Comparison of ENCODE assay signal across 31 cellular contexts in genomic region chr1:2967881-2968280, GRCh38. TPM values are rescaled to one million over a fixed set of nuclear protein-coding genes. Genes with fewer than 3 reads are reported as not detected.
"Had no signal": no experiment of that assay in that cellular context is flagged by ENCODE, and none has a peak within 500 bp of the region (broad histone marks: within the 10 kb centered on the region; RNA-seq: fewer than 3 reads in every experiment).

No MANE protein-coding gene starts in this region.

- H3K4me1 ChIP-seq: gastrocnemius medialis, psoas muscle, SJSA1 had no signal

- H3K27ac ChIP-seq: cardiac muscle cell, gastrocnemius medialis, psoas muscle, SJSA1, testis had no signal

- DNase-seq: activated CD4-positive, alpha-beta T cell treated with anti-CD3 and anti-CD28 coated beads for 36 hours; activated CD4-positive, alpha-beta T cell treated with anti-CD3 and anti-CD28 coated beads, Interleukin-2, amount 50 U/mL, for 4 hours; activated CD8-positive, alpha-beta memory T cell treated with anti-CD3 and anti-CD28 coated beads for 24 hours; activated naive CD4-positive, alpha-beta T cell treated with anti-CD3 and anti-CD28 coated beads, Interleukin-2, amount 10 ng/mL, durations not matched to agents 7 days and 5 days; activated T-cell treated with anti-CD3 and anti-CD28 coated beads, Interleukin-2, amount 50 U/mL, for 48 hours; effector memory CD8-positive, alpha-beta T cell; gastrocnemius medialis; left colon; mesenchymal stem cell; stimulated activated CD4-positive, alpha-beta T cell treated with anti-CD3 and anti-CD28 coated beads, Interleukin-15, amount 100 ng/mL, for 24 hours; T1000; testis had no signal

- H3K4me3 ChIP-seq: cardiac muscle cell, esophagus muscularis mucosa, gastrocnemius medialis, mucosa of descending colon, psoas muscle, SJSA1, testis had no signal

- H3K36me3 ChIP-seq: cardiac muscle cell, esophagus muscularis mucosa, gastrocnemius medialis, SJSA1, stomach had no signal

- H3K9me3 ChIP-seq: esophagus muscularis mucosa, gastrocnemius medialis, mucosa of descending colon, psoas muscle, SJSA1, stomach, testis had no signal

- H3K27me3 Mint-ChIP-seq: activated CD4-positive, alpha-beta T cell treated with anti-CD3 and anti-CD28 coated beads for 36 hours; stimulated activated memory B cell treated with anti-CD40 and anti-IgM and Interleukin-4, amounts not matched to agents 10 μg/mL and 1 μg/mL and 100 μg/mL, for 72 hours had no signal

- H3K9me3 Mint-ChIP-seq: activated naive CD4-positive, alpha-beta T cell treated with anti-CD3 and anti-CD28 coated beads, Interleukin-2, amount 10 ng/mL, durations not matched to agents 7 days and 5 days; effector memory CD8-positive, alpha-beta T cell; stimulated activated memory B cell treated with anti-CD40 and anti-IgM and Interleukin-4, amounts not matched to agents 10 μg/mL and 1 μg/mL and 100 μg/mL, for 72 hours; T-helper 1 cell treated with Interleukin-12 subunit alpha and Interleukin-12 subunit beta and Interleukin-4 antibody, amounts not matched to agents 30 μg/mL and 1 μg/mL, for 36 hours had no signal

- H3K4me1 Mint-ChIP-seq: activated CD4-positive, alpha-beta T cell treated with anti-CD3 and anti-CD28 coated beads for 36 hours; activated naive CD4-positive, alpha-beta T cell treated with anti-CD3 and anti-CD28 coated beads, Interleukin-2, amount 10 ng/mL, durations not matched to agents 7 days and 5 days; neural crest cell; stimulated activated memory B cell treated with anti-CD40 and anti-IgM and Interleukin-4, amounts not matched to agents 10 μg/mL and 1 μg/mL and 100 μg/mL, for 72 hours; WTC11 had no signal

- FAIRE-seq: colon, endothelial cell of umbilical vein, islet of Langerhans, small intestine had no signal

- H3K4me3 Mint-ChIP-seq: activated CD4-positive, alpha-beta T cell treated with anti-CD3 and anti-CD28 coated beads for 36 hours; activated naive CD4-positive, alpha-beta T cell treated with anti-CD3 and anti-CD28 coated beads, Interleukin-2, amount 10 ng/mL, durations not matched to agents 7 days and 5 days; effector memory CD8-positive, alpha-beta T cell; neural crest cell; stimulated activated memory B cell treated with anti-CD40 and anti-IgM and Interleukin-4, amounts not matched to agents 10 μg/mL and 1 μg/mL and 100 μg/mL, for 72 hours; T-helper 1 cell treated with Interleukin-12 subunit alpha and Interleukin-12 subunit beta and Interleukin-4 antibody, amounts not matched to agents 30 μg/mL and 1 μg/mL, for 36 hours; WTC11 had no signal

- H3K27ac Mint-ChIP-seq: activated CD4-positive, alpha-beta T cell treated with anti-CD3 and anti-CD28 coated beads for 36 hours; activated naive CD4-positive, alpha-beta T cell treated with anti-CD3 and anti-CD28 coated beads, Interleukin-2, amount 10 ng/mL, durations not matched to agents 7 days and 5 days; effector memory CD8-positive, alpha-beta T cell; stimulated activated memory B cell treated with anti-CD40 and anti-IgM and Interleukin-4, amounts not matched to agents 10 μg/mL and 1 μg/mL and 100 μg/mL, for 72 hours; T-helper 1 cell treated with Interleukin-12 subunit alpha and Interleukin-12 subunit beta and Interleukin-4 antibody, amounts not matched to agents 30 μg/mL and 1 μg/mL, for 36 hours; WTC11 had no signal

- H3K36me3 Mint-ChIP-seq: activated naive CD4-positive, alpha-beta T cell treated with anti-CD3 and anti-CD28 coated beads, Interleukin-2, amount 10 ng/mL, durations not matched to agents 7 days and 5 days; stimulated activated memory B cell treated with anti-CD40 and anti-IgM and Interleukin-4, amounts not matched to agents 10 μg/mL and 1 μg/mL and 100 μg/mL, for 72 hours had no signal

- ATAC-seq: activated CD4-positive, alpha-beta T cell treated with anti-CD3 and anti-CD28 coated beads for 36 hours; effector memory CD8-positive, alpha-beta T cell; gastrocnemius medialis; psoas muscle; right cardiac atrium; stimulated activated memory B cell treated with anti-CD40 and anti-IgM and Interleukin-4, amounts not matched to agents 10 μg/mL and 1 μg/mL and 100 μg/mL, for 72 hours; WTC11 had no signal

- H3K27me3 ChIP-seq: cardiac muscle cell, SJSA1, testis had no signal

RNA-seq across cellular contexts. Expression of gene ACTRT2, which starts 53.4 kb away (rescaled TPM):
- total RNA-seq: activated CD4-positive, alpha-beta T cell treated with anti-CD3 and anti-CD28 coated beads for 36 hours; cardiac muscle cell; dermis microvascular lymphatic vessel endothelial cell; endothelial cell of umbilical vein; esophagus muscularis mucosa; gastrocnemius medialis; left colon; lower leg skin; mucosa of descending colon; neural crest cell; occipital lobe; psoas muscle; right cardiac atrium; SJSA1; stomach; urinary bladder; WTC11 had no signal
- polyA plus RNA-seq: cardiac muscle cell, endothelial cell of umbilical vein, psoas muscle, right cardiac atrium, small intestine, stomach, urinary bladder had no signal
